ENCODE assay signal across 24 cellular contexts in genomic region chr3:105328338-105328730, GRCh38. TPM values are rescaled to one million over a fixed set of nuclear protein-coding genes. Genes with fewer than 3 reads are reported as not detected.
DNase-seq lines count a peak whose midpoint lies in the region; ATAC-seq, FAIRE-seq and TF ChIP-seq lines count a peak whose summit lies in the region.
"Had no signal": no experiment of that assay in that cellular context is flagged by ENCODE, and none has a peak within 500 bp of the region (broad histone marks: within the 10 kb centered on the region; RNA-seq: fewer than 3 reads in every experiment).

No MANE protein-coding gene starts in this region.

- FAIRE-seq in keratinocyte (lab: Jason Lieb, UNC): no peak
- FAIRE-seq: A204.1 had no signal

- CTCF ChIA-PET in PC-9 (lab: Charles Lee): no interaction called here

- no peaks in the 10 kb centered on the region for H3K9me1 ChIP-seq in keratinocyte (ENCODE audit: control insufficient read depth, extremely low read depth, insufficient read depth, low read length)

- intact Hi-C loops in PC-9 (cut with micrococcal nuclease; ENCODE audit: unreplicated experiment) (no loop called here), right lobe of liver (cut with DNase I) (no loop called here)

- H3K9me3 ChIP-seq in PC-9 (ENCODE audit: insufficient read depth, low read depth): no peaks in the 10 kb centered on the region
- H3K9me3 ChIP-seq in keratinocyte (ENCODE audit: control insufficient read depth, low read depth, low read length): no peaks in the 10 kb centered on the region
- H3K9me3 ChIP-seq in right lobe of liver: no peaks in the 10 kb centered on the region

- no peak for TF ChIP-seq POLR2A in right lobe of liver (IDR thresholded peaks at IDR 0.05)

- H3K4me1 ChIP-seq in PC-9 (replicated peaks; ENCODE audit: insufficient read depth) (no peaks in the 10 kb centered on the region; the same call in 1 of the 2 replicates), keratinocyte (ENCODE audit: control insufficient read depth, extremely low read depth, insufficient read depth, low read length) (peaks cover 7% of the 10 kb centered on the region), right lobe of liver (no peaks in the 10 kb centered on the region)
- H3K4me1 ChIP-seq: BE2C had no signal

- POLR2A ChIA-PET in PC-9 (lab: Charles Lee; ENCODE audit: unreplicated experiment): no interaction called here

- DNase-seq in AG09319 (ENCODE audit: extremely low read depth, low read depth): peak; percentile 64
- DNase-seq in PC-9: no peak
- peak; percentile 86 for DNase-seq in epithelial cell of esophagus (ENCODE audit: low read depth)
- peak; percentile 23 for DNase-seq in keratinocyte (ENCODE audit: low read depth, low spot score)
- DNase-seq in right lobe of liver: no peak
- DNase-seq in SKM-1 (lab: John Stamatoyannopoulos, UW; ENCODE audit: unreplicated experiment): no peak
- DNase-seq in Kasumi-1 (lab: John Stamatoyannopoulos, UW): no peak
- DNase-seq: BE2C; CD4-positive, CD25-positive, alpha-beta regulatory T cell; EL; GF-D8; GM23248; H9; KBM-7; NCI-H1092 treated with DMSO at 0.1 percent for 48 hours; NCI-H146; NCI-H2029; NCI-H345; NCI-H524; NCI-H82; SHP77 treated with DMSO at 0.1 percent for 48 hours had no signal

- no peaks in the 10 kb centered on the region for H3K79me2 ChIP-seq in PC-9 (ENCODE audit: low read depth)
- no peaks in the 10 kb centered on the region for H3K79me2 ChIP-seq in keratinocyte (ENCODE audit: control insufficient read depth, insufficient read depth, low read length)

- H3K4me2 ChIP-seq in PC-9 (peak overlapping the region; percentile 3; the same call in 1 of the 2 replicates), keratinocyte (ENCODE audit: control insufficient read depth, extremely low read depth, insufficient read depth, low read depth, low read length) (no peak overlapping the region)

- TF ChIP-seq CTCF in AG09319 (IDR thresholded peaks at IDR 0.05; ENCODE audit: low read depth, low read length): no peak
- no peak for TF ChIP-seq CTCF in PC-9 (conservative IDR thresholded peaks at IDR 0.05)
- no peak for TF ChIP-seq CTCF in epithelial cell of esophagus (IDR thresholded peaks at IDR 0.05; ENCODE audit: insufficient read depth, low read depth, low read length, missing control alignments)
- no peak for TF ChIP-seq CTCF in keratinocyte (optimal IDR thresholded peaks at IDR 0.05 in 1 of 3, IDR thresholded peaks at IDR 0.05 in 1 of 3, conservative IDR thresholded peaks at IDR 0.05 in 1 of 3; ENCODE audit: extremely low read depth in 1 of 3, insufficient read depth in 2 of 3, low read length in 3 of 3)
- no peak for TF ChIP-seq CTCF in right lobe of liver (IDR thresholded peaks at IDR 0.05)

- H3K27me3 ChIP-seq in PC-9 (ENCODE audit: insufficient read depth, low read depth) (no peaks in the 10 kb centered on the region), keratinocyte (ENCODE audit: control insufficient read depth, extremely low read depth, insufficient read depth, low read length) (no peaks in the 10 kb centered on the region), right lobe of liver (no peaks in the 10 kb centered on the region)
- H3K27me3 ChIP-seq: BE2C had no signal

- H3K4me3 ChIP-seq in PC-9: no peak overlapping the region
- no peak overlapping the region for H3K4me3 ChIP-seq in epithelial cell of esophagus (ENCODE audit: low read length)
- no peak overlapping the region for H3K4me3 ChIP-seq in keratinocyte (ENCODE audit: control insufficient read depth in 2 of 3, extremely low read depth in 1 of 3, insufficient read depth in 2 of 3, low read depth in 1 of 3, low read length in 3 of 3)
- no peak overlapping the region for H3K4me3 ChIP-seq in right lobe of liver
- H3K4me3 ChIP-seq: GM23248, SK-N-MC had no signal

- H3K27ac ChIP-seq in PC-9: no peak overlapping the region
- H3K27ac ChIP-seq in keratinocyte (ENCODE audit: control insufficient read depth, insufficient read depth, low read length): no peak overlapping the region
- H3K27ac ChIP-seq in right lobe of liver: no peak overlapping the region
- H3K27ac ChIP-seq: GM23248, HL-60, SK-N-MC had no signal

- dilution Hi-C loops in keratinocyte (cut with MboI; ENCODE audit: extremely low pct_ligation_motif_present, low sequenced_read_pairs): no loop called here

- BruUV-seq in PC-9 (replicated peaks; lab: Mats Ljungman, UMichigan): no TSS peak

- H3K36me3 ChIP-seq in PC-9 (ENCODE audit: low read depth) (no peaks in the 10 kb centered on the region), keratinocyte (ENCODE audit: control insufficient read depth in 2 of 2, extremely low read depth in 1 of 2, insufficient read depth in 2 of 2, low read length in 2 of 2) (no peaks in the 10 kb centered on the region), right lobe of liver (no peaks in the 10 kb centered on the region)
- H3K36me3 ChIP-seq: BE2C had no signal

- H3F3A ChIP-seq in PC-9 (ENCODE audit: insufficient read depth, low read depth): 0 out of 2 replicates have a peak, but pooled peaks cover 6% of the 10 kb centered on the region

- H3K9ac ChIP-seq in keratinocyte (ENCODE audit: control insufficient read depth, extremely low read depth, insufficient read depth, low read length): no peak overlapping the region
- H3K9ac ChIP-seq: GM23248 had no signal

- no peaks in the 10 kb centered on the region for H4K20me1 ChIP-seq in PC-9 (ENCODE audit: insufficient read depth)
- H4K20me1 ChIP-seq in keratinocyte (ENCODE audit: control insufficient read depth, extremely low read depth, insufficient read depth, low read length): no peaks in the 10 kb centered on the region

- ATAC-seq in right lobe of liver: no peak

- H3K9me2 ChIP-seq in PC-9 (ENCODE audit: insufficient read depth): no peaks in the 10 kb centered on the region

- H2AFZ ChIP-seq in PC-9 (no peak overlapping the region), keratinocyte (ENCODE audit: control insufficient read depth, low read length) (no peak overlapping the region)
- H2AFZ ChIP-seq: GM23248 had no signal

- 82% methylated on average over 2 of the region's 2 CpGs for WGBS in right lobe of liver (ENCODE audit: insufficient coverage, low coverage, low lambda C conversion rate, missing lambda C conversion rate)

RNA-seq across cellular contexts. Expression of gene ALCAM, which starts 38.4 kb away (rescaled TPM):
- 110 and 132 TPM in 2 replicates for total RNA-seq in PC-9 (2021)
- 49.9 to 71.3 TPM (median 67.6 TPM) in 3 replicates for polyA plus RNA-seq in keratinocyte
- polyA plus RNA-seq in keratinocyte (2011; ENCODE audit: low read depth): 38.9 TPM
- 16.5 and 38.3 TPM in 2 replicates for polyA plus RNA-seq in keratinocyte (2011; cell fraction: cytosol; rRNA removed)
- polyA plus RNA-seq in keratinocyte (2011; cell fraction: nucleus; rRNA removed): 54.5 and 77.6 TPM in 2 replicates
- 22.5 and 56.2 TPM in 2 replicates for polyA plus RNA-seq in keratinocyte (2012; ENCODE audit: low replicate concordance)
- polyA minus RNA-seq in keratinocyte: 19.3 to 124 TPM (median 59.1 TPM) in 3 replicates
- polyA minus RNA-seq in keratinocyte (2011; cell fraction: cytosol; rRNA and poly(A)+ RNA removed): 37.8 TPM
- polyA minus RNA-seq in keratinocyte (2011; cell fraction: nucleus; rRNA and poly(A)+ RNA removed): 84.6 and 158 TPM in 2 replicates
- 10 to 100 TPM; 21.9 to 43.4 (median 34.5) TPM for total RNA-seq in right lobe of liver

Comparison
In these comparisons a context has a peak if more than half of its experiments do, and no peak if none do; other contexts are left out.
1. DNase-seq: peak in AG09319 (single experiment), epithelial cell of esophagus (single experiment) and keratinocyte (single experiment); none in PC-9 (0 of 2), right lobe of liver (0 of 3), SKM-1 (single experiment) and Kasumi-1 (0 of 2).